Comparison of ENCODE assay signal across 1 cellular context in genomic region chr3:127672429-127673190, GRCh38.
TF ChIP-seq lines count a peak whose summit lies in the region.

ABTB1 (plus strand) TSS chr3:127672952; CDS start chr3:127673026, 74 bp downstream.

TF ChIP-seq in K562, 482 proteins besides CTCF, POLR2A, EP300 and RAD21 (continued from another document and continues in another):
- TF ChIP-seq ZNF407 (IDR thresholded peaks at IDR 0.05; ENCODE audit: low read depth): no peak
- no peak for TF ChIP-seq SIX5 (IDR thresholded peaks at IDR 0.05; ENCODE audit: borderline replicate concordance in 1 of 2, insufficient read depth in 1 of 2, low read depth in 1 of 2, low read length in 2 of 2)
- no peak for TF ChIP-seq ZBTB26 (CRISPR knock-in tag; IDR thresholded peaks at IDR 0.05)
- TF ChIP-seq EP400 (IDR thresholded peaks at IDR 0.05): no peak
- no peak for TF ChIP-seq ZNF146 (CRISPR knock-in tag; IDR thresholded peaks at IDR 0.05; ENCODE audit: unreplicated experiment)
- no peak for TF ChIP-seq MXI1 (IDR thresholded peaks at IDR 0.05; ENCODE audit: low read depth, low read length)
- no peak for TF ChIP-seq GABPB2 (CRISPR knock-in tag; conservative IDR thresholded peaks at IDR 0.05)
- no peak for TF ChIP-seq FOXO4 (CRISPR knock-in tag; IDR thresholded peaks at IDR 0.05)
- TF ChIP-seq E2F6 (IDR thresholded peaks at IDR 0.05; ENCODE audit: borderline replicate concordance in 1 of 2, extremely low read depth in 1 of 2, insufficient read depth in 1 of 2, insufficient read length in 1 of 2, low read depth in 1 of 2, low read length in 1 of 2, poor library complexity in 1 of 2, severe bottlenecking in 1 of 2): peak in 1 of 2 experiments; percentile 81
- TF ChIP-seq BCL6 (CRISPR knock-in tag; IDR thresholded peaks at IDR 0.05): no peak
- no peak for TF ChIP-seq ZMIZ1 (IDR thresholded peaks at IDR 0.05; ENCODE audit: low read depth in 2 of 2, low read length in 2 of 2)
- TF ChIP-seq ZBTB43 (CRISPR knock-in tag; IDR thresholded peaks at IDR 0.05): no peak
- no peak for TF ChIP-seq ZNF124 (CRISPR knock-in tag; IDR thresholded peaks at IDR 0.05)
- no peak for TF ChIP-seq ERF (CRISPR knock-in tag; IDR thresholded peaks at IDR 0.05)
- no peak for TF ChIP-seq ZNF696 (CRISPR knock-in tag; conservative IDR thresholded peaks at IDR 0.05)
- no peak for TF ChIP-seq HBP1 (CRISPR knock-in tag; IDR thresholded peaks at IDR 0.05)
- peak; percentile 48 for TF ChIP-seq CCNT2 (IDR thresholded peaks at IDR 0.05; ENCODE audit: borderline replicate concordance, extremely low read depth, insufficient read length, low read depth, low read length)
- no peak for TF ChIP-seq XRCC5 (IDR thresholded peaks at IDR 0.05; ENCODE audit: low read depth, low read length)
- TF ChIP-seq ARID1B (IDR thresholded peaks at IDR 0.05): no peak
- TF ChIP-seq ZBTB11 (CRISPR knock-in tag; IDR thresholded peaks at IDR 0.05): 0 out of 6 replicates have a peak, but pooled peaks of 1 of the 3 experiments have one; percentile 59
- TF ChIP-seq SRSF1 (IDR thresholded peaks at IDR 0.05; ENCODE audit: low read depth, low read length): no peak
- no peak for TF ChIP-seq MCM2 (IDR thresholded peaks at IDR 0.05; ENCODE audit: low read depth)
- TF ChIP-seq FOXP1 (CRISPR knock-in tag; IDR thresholded peaks at IDR 0.05): no peak
- TF ChIP-seq MIER1 (IDR thresholded peaks at IDR 0.05; ENCODE audit: low read depth): no peak
- TF ChIP-seq CBX1 (IDR thresholded peaks at IDR 0.05; ENCODE audit: low read depth): no peak
- no peak for TF ChIP-seq KLF1 (tag; IDR thresholded peaks at IDR 0.05)
- no peak for TF ChIP-seq ESRRA (IDR thresholded peaks at IDR 0.05; ENCODE audit: borderline replicate concordance, low read depth)
- no peak for TF ChIP-seq ZNF165 (CRISPR knock-in tag; IDR thresholded peaks at IDR 0.05; ENCODE audit: borderline replicate concordance)
- no peak for TF ChIP-seq SOX6 (IDR thresholded peaks at IDR 0.05)
- no peak for TF ChIP-seq HMG20A (CRISPR knock-in tag; conservative IDR thresholded peaks at IDR 0.05)
- peak; percentile 54; the same call in 1 of the 2 replicates for TF ChIP-seq PML (IDR thresholded peaks at IDR 0.05; ENCODE audit: low read length)
- 0 out of 2 replicates have a peak, but pooled peaks have one; percentile 51 for TF ChIP-seq CXXC5 (CRISPR knock-in tag; IDR thresholded peaks at IDR 0.05)
- no peak for TF ChIP-seq ZNF316 (IDR thresholded peaks at IDR 0.05)
- peak; percentile 30; the same call in 1 of the 2 replicates for TF ChIP-seq MBD2 (IDR thresholded peaks at IDR 0.05; ENCODE audit: borderline replicate concordance, low read depth)
- no peak for TF ChIP-seq ZFP30 (CRISPR knock-in tag; IDR thresholded peaks at IDR 0.05; ENCODE audit: borderline replicate concordance)
- TF ChIP-seq NCOA6 (IDR thresholded peaks at IDR 0.05): no peak
